ENCODE assay signal across 18 cellular contexts in the genomic region with DNA sequence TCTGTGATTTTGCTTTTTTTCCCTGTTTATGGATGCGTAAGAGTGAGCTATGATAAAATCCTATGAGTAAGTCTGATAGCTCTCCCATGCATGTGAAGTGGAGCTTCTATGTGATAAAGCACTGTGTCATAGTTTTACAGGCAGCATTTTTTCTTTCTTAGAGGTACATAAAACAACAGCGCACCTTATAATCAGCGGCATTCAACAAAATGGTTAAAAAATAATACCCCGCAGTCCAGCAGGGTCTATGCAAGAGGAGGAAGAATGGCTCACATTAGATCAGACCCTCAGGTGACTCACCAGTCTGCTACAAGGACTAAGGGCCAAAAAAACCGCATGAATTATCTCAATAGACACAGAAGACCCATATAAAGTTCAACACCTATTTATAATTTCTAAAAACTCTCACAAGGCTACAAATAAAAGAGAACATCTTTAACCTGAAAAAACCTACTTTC. TPM values are rescaled to one million over a fixed set of nuclear protein-coding genes. Genes with fewer than 3 reads are reported as not detected.
DNase-seq lines count a peak whose midpoint lies in the region; ATAC-seq and TF ChIP-seq lines count a peak whose summit lies in the region.
"Had no signal": no experiment of that assay in that cellular context is flagged by ENCODE, and none has a peak within 500 bp of the region (broad histone marks: within the 10 kb centered on the region; RNA-seq: fewer than 3 reads in every experiment).

No MANE protein-coding gene starts in this region.

- H3K18ac ChIP-seq in H9 (ENCODE audit: insufficient read length, low read depth, low read length), result no peak overlapping the region

- H3K4ac ChIP-seq in H9 (ENCODE audit: low read depth, low read length), result no peak overlapping the region

- H3K4me3 Mint-ChIP-seq in brain, result peak overlapping the region in 1 of 5 experiments; percentile 38
- no peak overlapping the region for H3K4me3 Mint-ChIP-seq in H9
- H3K4me3 Mint-ChIP-seq: CD4-positive, alpha-beta T cell; HFFc6 had no signal

- no peak overlapping the region for H3K9ac ChIP-seq in H9 (ENCODE audit: extremely low read depth, insufficient read length, low read length)

- H3K14ac ChIP-seq in H9 (ENCODE audit: insufficient read depth, low read length), result no peak overlapping the region

- no peak overlapping the region for H2BK20ac ChIP-seq in H9 (ENCODE audit: low read depth, low read length, poor library complexity, severe bottlenecking)

- H2AK5ac ChIP-seq in H9 (ENCODE audit: insufficient read length, low read length), result no peak overlapping the region

- H3K36me3 Mint-ChIP-seq in brain (no peaks in the 10 kb centered on the region), H9 (ENCODE audit: insufficient read depth in 1 of 3, low read depth in 3 of 3) (no peaks in the 10 kb centered on the region)

- no peak overlapping the region for H3K23ac ChIP-seq in H9 (ENCODE audit: insufficient read length, low read depth, low read length)

- no peak overlapping the region for H4K8ac ChIP-seq in H9 (replicated peaks; ENCODE audit: insufficient read length, low read depth, low read length)

- H3K27ac Mint-ChIP-seq in brain, result peak overlapping the region in 4 of 5 experiments; percentile 17 to 90 (median 64)
- H3K27ac Mint-ChIP-seq in H9, result no peak overlapping the region
- H3K27ac Mint-ChIP-seq: CD4-positive, alpha-beta T cell; HFFc6 had no signal

- ATAC-seq in GM21786 (IDR thresholded peaks at IDR 0.05; ENCODE audit: unreplicated experiment), result no peak

- H4K5ac ChIP-seq in H9 (ENCODE audit: insufficient read length, low read depth, low read length), result no peak overlapping the region

- H4K91ac ChIP-seq in H9 (ENCODE audit: insufficient read length, low read depth, low read length), result no peak overlapping the region

- no peak overlapping the region for H2BK5ac ChIP-seq in H9 (ENCODE audit: insufficient read length, low read length)

- no peaks in the 10 kb centered on the region for H3K79me2 ChIP-seq in H9 (ENCODE audit: insufficient read depth, low read length)

- no peaks in the 10 kb centered on the region for H3K23me2 ChIP-seq in H9 (ENCODE audit: insufficient read length, low read depth, low read length, poor library complexity, severe bottlenecking)

- no peak overlapping the region for H3K4me2 ChIP-seq in H9 (ENCODE audit: insufficient read depth, insufficient read length, low read length)

- H3K27ac ChIP-seq in 22Rv1 (peak overlapping the region; percentile 29; the same call in 1 of the 2 replicates), HEK293 (ENCODE audit: extremely low read depth, low read depth, low read length) (no peak overlapping the region), H9 (ENCODE audit: insufficient read length, low read depth, low read length) (no peak overlapping the region)
- H3K27ac ChIP-seq: BLaER1 treated with 17β-estradiol and CSF1 and Interleukin-3, amounts not matched to agents 10 nM and 100 nM had no signal

- POLR2A ChIA-PET in HEK293 (lab: Yijun Ruan, JAX), result no interaction called here

- H3K9me3 ChIP-seq in HEK293 (ENCODE audit: control insufficient read depth, insufficient read depth, low read depth, low read length), result no peaks in the 10 kb centered on the region
- H3K9me3 ChIP-seq in H9 (ENCODE audit: control insufficient read depth, low read depth, low read length), result no peaks in the 10 kb centered on the region
- H3K9me3 ChIP-seq: BLaER1 treated with 17β-estradiol and CSF1 and Interleukin-3, amounts not matched to agents 10 nM and 100 nM; HAP-1 had no signal

- H3K79me1 ChIP-seq in H9 (ENCODE audit: insufficient read depth, low read depth, low read length, poor library complexity, severe bottlenecking), result no peaks in the 10 kb centered on the region

- WGBS in H9 (ENCODE audit: extremely low coverage, insufficient read length, low lambda C conversion rate), result no CpG with 5 or more reads among the region's 5 CpGs

- peak; percentile 67 for DNase-seq in RKO (ENCODE audit: low spot score)
- DNase-seq in activated T-cell treated with anti-CD3 and anti-CD28 coated beads for 4 hours, result no peak
- no peak for DNase-seq in NCI-H1436 treated with DMSO at 0.1 percent for 48 hours (lab: John Stamatoyannopoulos, UW)
- DNase-seq in H9, result no peak
- DNase-seq: 8988T; ACHN; CD4-positive, alpha-beta T cell; DMS79; EL; GDM1; GOT3; HFFc6 had no signal

- no peaks in the 10 kb centered on the region for H3K36me3 ChIP-seq in HEK293 (ENCODE audit: control insufficient read depth in 2 of 2, insufficient read depth in 1 of 2, low read length in 2 of 2)
- H3K36me3 ChIP-seq: BLaER1 treated with 17β-estradiol and CSF1 and Interleukin-3, amounts not matched to agents 10 nM and 100 nM; HAP-1 had no signal

- H3T11ph ChIP-seq in H9 (ENCODE audit: low read length), result no peak overlapping the region

- no peak overlapping the region for H2BK15ac ChIP-seq in H9 (ENCODE audit: low read depth, low read length)

- TF ChIP-seq CTCF in 22Rv1 (IDR thresholded peaks at IDR 0.05) (no peak), HEK293 (tag by site-specific recombination; IDR thresholded peaks at IDR 0.05) (no peak), brain (conservative IDR thresholded peaks at IDR 0.05) (no peak), H9 (conservative IDR thresholded peaks at IDR 0.05) (no peak)

- no peak overlapping the region for H2AFZ ChIP-seq in H9 (ENCODE audit: low read length)

- no peak overlapping the region for H2BK120ac ChIP-seq in H9 (ENCODE audit: low read depth, low read length, poor library complexity, severe bottlenecking)

- H3K27me3 Mint-ChIP-seq in brain (peaks cover 5% of the 10 kb centered on the region), H9 (ENCODE audit: low read depth) (peaks cover 18% of the 10 kb centered on the region)

- H3K56ac ChIP-seq in H9 (ENCODE audit: insufficient read length, low read depth, low read length), result no peak overlapping the region

- H3K4me1 Mint-ChIP-seq in brain, result peaks cover 30% of the 10 kb centered on the region
- peaks cover 0 to 8% of the 10 kb centered on the region in 2 experiments; a peak in 2 of 4 replicates for H3K4me1 Mint-ChIP-seq in H9

- peaks cover 0 to 7% (median 0%) of the 10 kb centered on the region in 5 experiments for H3K9me3 Mint-ChIP-seq in brain
- H3K9me3 Mint-ChIP-seq in H9, result no peaks in the 10 kb centered on the region
- H3K9me3 Mint-ChIP-seq: CD4-positive, alpha-beta T cell; HFFc6 had no signal

- peaks cover 7% of the 10 kb centered on the region; the same call in 1 of the 2 replicates for H3K4me1 ChIP-seq in HEK293 (ENCODE audit: control insufficient read depth, insufficient read depth, low read length)
- no peaks in the 10 kb centered on the region for H3K4me1 ChIP-seq in H9 (ENCODE audit: insufficient read depth, low read length)
- H3K4me1 ChIP-seq: HAP-1 had no signal

- H3K4me3 ChIP-seq in HEK293 (ENCODE audit: low read depth, low read length), result no peak overlapping the region
- H3K4me3 ChIP-seq: BLaER1 treated with 17β-estradiol and CSF1 and Interleukin-3, amounts not matched to agents 10 nM and 100 nM; HAP-1 had no signal

- no peaks in the 10 kb centered on the region for H3K27me3 ChIP-seq in H9 (ENCODE audit: insufficient read depth, low read length)

- H2BK12ac ChIP-seq in H9 (ENCODE audit: insufficient read length, low read depth, low read length), result no peak overlapping the region

- CTCF ChIA-PET in HEK293 (lab: Yijun Ruan, JAX), result interaction anchor here (0.5 to 0.7 kb wide), 3 partner anchors 9 to 442 kb away, joined by 3 to 4 read pairs (median 3); no protein-coding TSS in a partner anchor

- H4K20me1 ChIP-seq in H9 (ENCODE audit: control insufficient read depth, insufficient read depth, insufficient read length), result no peaks in the 10 kb centered on the region
- H4K20me1 ChIP-seq: BLaER1 treated with 17β-estradiol and CSF1 and Interleukin-3, amounts not matched to agents 10 nM and 100 nM had no signal

TF ChIP-seq in HEK293, 187 proteins besides CTCF, POLR2A, EP300 and RAD21 (continues in another document):
- TF ChIP-seq, protein P1, sequence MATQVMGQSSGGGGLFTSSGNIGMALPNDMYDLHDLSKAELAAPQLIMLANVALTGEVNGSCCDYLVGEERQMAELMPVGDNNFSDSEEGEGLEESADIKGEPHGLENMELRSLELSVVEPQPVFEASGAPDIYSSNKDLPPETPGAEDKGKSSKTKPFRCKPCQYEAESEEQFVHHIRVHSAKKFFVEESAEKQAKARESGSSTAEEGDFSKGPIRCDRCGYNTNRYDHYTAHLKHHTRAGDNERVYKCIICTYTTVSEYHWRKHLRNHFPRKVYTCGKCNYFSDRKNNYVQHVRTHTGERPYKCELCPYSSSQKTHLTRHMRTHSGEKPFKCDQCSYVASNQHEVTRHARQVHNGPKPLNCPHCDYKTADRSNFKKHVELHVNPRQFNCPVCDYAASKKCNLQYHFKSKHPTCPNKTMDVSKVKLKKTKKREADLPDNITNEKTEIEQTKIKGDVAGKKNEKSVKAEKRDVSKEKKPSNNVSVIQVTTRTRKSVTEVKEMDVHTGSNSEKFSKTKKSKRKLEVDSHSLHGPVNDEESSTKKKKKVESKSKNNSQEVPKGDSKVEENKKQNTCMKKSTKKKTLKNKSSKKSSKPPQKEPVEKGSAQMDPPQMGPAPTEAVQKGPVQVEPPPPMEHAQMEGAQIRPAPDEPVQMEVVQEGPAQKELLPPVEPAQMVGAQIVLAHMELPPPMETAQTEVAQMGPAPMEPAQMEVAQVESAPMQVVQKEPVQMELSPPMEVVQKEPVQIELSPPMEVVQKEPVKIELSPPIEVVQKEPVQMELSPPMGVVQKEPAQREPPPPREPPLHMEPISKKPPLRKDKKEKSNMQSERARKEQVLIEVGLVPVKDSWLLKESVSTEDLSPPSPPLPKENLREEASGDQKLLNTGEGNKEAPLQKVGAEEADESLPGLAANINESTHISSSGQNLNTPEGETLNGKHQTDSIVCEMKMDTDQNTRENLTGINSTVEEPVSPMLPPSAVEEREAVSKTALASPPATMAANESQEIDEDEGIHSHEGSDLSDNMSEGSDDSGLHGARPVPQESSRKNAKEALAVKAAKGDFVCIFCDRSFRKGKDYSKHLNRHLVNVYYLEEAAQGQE (tag by site-specific recombination; IDR thresholded peaks at IDR 0.05), result no peak

RNA-seq across cellular contexts. Expression of a gene that starts 33.0 kb away (rescaled TPM):
- polyA plus RNA-seq in brain (ENCODE audit: insufficient read depth, low read depth, low replicate concordance), result 69.2 TPM
- 11.1 and 11.4 TPM in 2 replicates for total RNA-seq in H9 (2021)
- total RNA-seq: CD4-positive, alpha-beta T cell; HFFc6 had no signal

RNA-seq across cellular contexts. Expression of a gene that starts 51.8 kb away (rescaled TPM):
- polyA plus RNA-seq in brain (ENCODE audit: insufficient read depth, low read depth, low replicate concordance), result 84.0 TPM
- 58.3 and 59.1 TPM in 2 replicates for total RNA-seq in H9 (2021)

RNA-seq across cellular contexts. Expression of a gene that starts 58.0 kb away (rescaled TPM):
- not detected for polyA plus RNA-seq in brain (ENCODE audit: insufficient read depth, low read depth, low replicate concordance)
- not detected in 2 replicates for total RNA-seq in H9 (2021)
- total RNA-seq: CD4-positive, alpha-beta T cell; HFFc6 had no signal

Comparison
In these comparisons a context has a peak if more than half of its experiments do, and no peak if none do; other contexts are left out.
1. H3K27ac Mint-ChIP-seq: peak in brain (4 of 5); none in H9 (0 of 3).